ENCODE assay signal across 8 cellular contexts in genomic region chr9:4985376-4986266, GRCh38. TPM values are rescaled to one million over a fixed set of nuclear protein-coding genes. Genes with fewer than 3 reads are reported as not detected.
A peak's percentile ranks its signal among the peaks of the same experiment; 100 is the strongest.
DNase-seq lines count a peak whose midpoint lies in the region; ATAC-seq lines count a peak whose summit lies in the region.

No MANE protein-coding gene starts in this region.

- intact Hi-C loops in Right ventricle myocardium inferior (cut with DNase I) = loop anchor here (2.0 to 10.0 kb wide), 3 partner anchors 193 to 609 kb away; partner anchors contain the start of gene RCL1

- H3K27me3 Mint-ChIP-seq in activated naive CD8-positive, alpha-beta T cell treated with anti-CD3 and anti-CD28 coated beads, Interleukin-2, amount 10 ng/mL, durations not matched to agents 7 days and 5 days = no peaks in the 10 kb centered on the region

- peak overlapping the region; percentile 91 for H3K27ac Mint-ChIP-seq in activated naive CD8-positive, alpha-beta T cell treated with anti-CD3 and anti-CD28 coated beads, Interleukin-2, amount 10 ng/mL, durations not matched to agents 7 days and 5 days

- peak; percentile 19 for ATAC-seq in HG03108 (IDR thresholded peaks at IDR 0.05; ENCODE audit: unreplicated experiment)
- ATAC-seq in activated naive CD8-positive, alpha-beta T cell treated with anti-CD3 and anti-CD28 coated beads, Interleukin-2, amount 10 ng/mL, durations not matched to agents 7 days and 5 days (ENCODE audit: low read depth) = no peak
- no peak for ATAC-seq in Right ventricle myocardium inferior

- DNase-seq in NCI-H2196 (lab: John Stamatoyannopoulos, UW; ENCODE audit: unreplicated experiment) (peak; percentile 44), NCI-H2196 treated with DMSO at 0.1 percent for 48 hours (lab: John Stamatoyannopoulos, UW; ENCODE audit: unreplicated experiment) (no peak), OCI-M1 (lab: John Stamatoyannopoulos, UW) (peak; percentile 100), Right ventricle myocardium inferior (ENCODE audit: missing footprints) (peak; percentile 74), nucleus accumbens (lab: John Stamatoyannopoulos, UW) (peak in 42 of 56 donors; percentile 1 to 64 (median 14))
- peak; percentile 48 for DNase-seq in activated naive CD8-positive, alpha-beta T cell treated with anti-CD3 and anti-CD28 coated beads, Interleukin-2, amount 10 ng/mL, durations not matched to agents 7 days and 5 days
- DNase-seq in activated CD4-positive, CD25-positive, alpha-beta regulatory T cell treated with anti-CD3 and anti-CD28 coated beads, Interleukin-2, amount 50 U/mL, for 72 hours = no peak

- H3K36me3 Mint-ChIP-seq in activated naive CD8-positive, alpha-beta T cell treated with anti-CD3 and anti-CD28 coated beads, Interleukin-2, amount 10 ng/mL, durations not matched to agents 7 days and 5 days = peaks cover 4% of the 10 kb centered on the region

- POLR2A ChIA-PET in activated naive CD8-positive, alpha-beta T cell treated with anti-CD3 and anti-CD28 coated beads, Interleukin-2, amount 10 ng/mL, durations not matched to agents 7 days and 5 days (lab: Charles Lee) = interaction anchor here (0.5 to 3.7 kb wide), 21 partner anchors 11 to 1771 kb away, joined by 3 to 30 read pairs (median 5); partner anchors contain the start of genes RCL1 and RIC1

- peaks cover 29% of the 10 kb centered on the region for H3K4me1 Mint-ChIP-seq in activated naive CD8-positive, alpha-beta T cell treated with anti-CD3 and anti-CD28 coated beads, Interleukin-2, amount 10 ng/mL, durations not matched to agents 7 days and 5 days

- no peak overlapping the region for H3K4me3 Mint-ChIP-seq in activated naive CD8-positive, alpha-beta T cell treated with anti-CD3 and anti-CD28 coated beads, Interleukin-2, amount 10 ng/mL, durations not matched to agents 7 days and 5 days

- H3K9me3 Mint-ChIP-seq in activated naive CD8-positive, alpha-beta T cell treated with anti-CD3 and anti-CD28 coated beads, Interleukin-2, amount 10 ng/mL, durations not matched to agents 7 days and 5 days = no peaks in the 10 kb centered on the region

RNA-seq across cellular contexts. Expression of gene JAK2, which starts 0.5 kb away (rescaled TPM):
- 10 to 100 TPM; 23.5 to 25.9 TPM for total RNA-seq in activated naive CD8-positive, alpha-beta T cell treated with anti-CD3 and anti-CD28 coated beads, Interleukin-2, amount 10 ng/mL, durations not matched to agents 7 days and 5 days
- 17.6 TPM for total RNA-seq in Right ventricle myocardium inferior

Comparison
In these comparisons a context has a peak if more than half of its experiments do, and no peak if none do; other contexts are left out.
1. DNase-seq: peak in NCI-H2196 (single experiment), OCI-M1 (single experiment), activated naive CD8-positive, alpha-beta T cell treated with anti-CD3 and anti-CD28 coated beads, Interleukin-2, amount 10 ng/mL, durations not matched to agents 7 days and 5 days (single experiment), Right ventricle myocardium inferior (single experiment) and nucleus accumbens (42 of 56); none in NCI-H2196 treated with DMSO at 0.1 percent for 48 hours (single experiment) and activated CD4-positive, CD25-positive, alpha-beta regulatory T cell treated with anti-CD3 and anti-CD28 coated beads, Interleukin-2, amount 50 U/mL, for 72 hours (single experiment).